ENCODE assay signal across 10 cellular contexts in genomic region chr9:77997611-77998349, GRCh38. TPM values are rescaled to one million over a fixed set of nuclear protein-coding genes. Genes with fewer than 3 reads are reported as not detected.
A peak's percentile ranks its signal among the peaks of the same experiment; 100 is the strongest.
DNase-seq lines count a peak whose midpoint lies in the region; ATAC-seq and TF ChIP-seq lines count a peak whose summit lies in the region.
"Had no signal": no experiment of that assay in that cellular context is flagged by ENCODE, and none has a peak within 500 bp of the region (broad histone marks: within the 10 kb centered on the region; RNA-seq: fewer than 3 reads in every experiment).

No MANE protein-coding gene starts in this region.

- H3K9me2 ChIP-seq in Karpas-422 (replicated peaks; ENCODE audit: insufficient read depth, low read length) = no peaks in the 10 kb centered on the region

- peaks cover 7% of the 10 kb centered on the region for H3K36me3 Mint-ChIP-seq in endothelial cell (ENCODE audit: low read depth, unreplicated experiment)
- no peaks in the 10 kb centered on the region for H3K36me3 Mint-ChIP-seq in naive B cell
- H3K36me3 Mint-ChIP-seq in activated naive CD4-positive, alpha-beta T cell treated with anti-CD3 and anti-CD28 coated beads for 36 hours (ENCODE audit: low read depth) = peaks cover 8% of the 10 kb centered on the region

- intact Hi-C loops in activated naive CD4-positive, alpha-beta T cell treated with anti-CD3 and anti-CD28 coated beads for 36 hours (cut with micrococcal nuclease) = no loop called here

- 0 out of 2 replicates have a peak overlapping the region, but pooled peaks have one; percentile 4 for H3K4me3 ChIP-seq in BLaER1
- peak overlapping the region; percentile 56 for H3K4me3 ChIP-seq in Karpas-422 (ENCODE audit: low read length)

- peaks cover 32% of the 10 kb centered on the region for H4K20me1 ChIP-seq in BLaER1
- no peaks in the 10 kb centered on the region; the same call in 1 of the 2 replicates for H4K20me1 ChIP-seq in Karpas-422 (ENCODE audit: insufficient read depth, low read depth, low read length)

- H3K27ac ChIP-seq in BLaER1 (no peak overlapping the region), Karpas-422 (ENCODE audit: low read length) (peak overlapping the region; percentile 55)

- H3K27me3 ChIP-seq in BLaER1 (no peaks in the 10 kb centered on the region), Karpas-422 (ENCODE audit: low read length) (no peaks in the 10 kb centered on the region)

- H3K9me3 Mint-ChIP-seq in endothelial cell (ENCODE audit: unreplicated experiment) (no peaks in the 10 kb centered on the region), naive B cell (no peaks in the 10 kb centered on the region)
- no peaks in the 10 kb centered on the region for H3K9me3 Mint-ChIP-seq in activated naive CD4-positive, alpha-beta T cell treated with anti-CD3 and anti-CD28 coated beads for 36 hours
- H3K9me3 Mint-ChIP-seq: CD4-positive, alpha-beta T cell had no signal

- TF ChIP-seq CTCF in endothelial cell (IDR thresholded peaks at IDR 0.05; ENCODE audit: unreplicated experiment) = no peak

- H3K27me3 Mint-ChIP-seq in endothelial cell (ENCODE audit: unreplicated experiment) = peaks cover 3% of the 10 kb centered on the region
- peaks cover 29 to 30% (median 30%) of the 10 kb centered on the region in 3 donors for H3K27me3 Mint-ChIP-seq in naive B cell
- no peaks in the 10 kb centered on the region for H3K27me3 Mint-ChIP-seq in activated naive CD4-positive, alpha-beta T cell treated with anti-CD3 and anti-CD28 coated beads for 36 hours (ENCODE audit: low read depth)
- H3K27me3 Mint-ChIP-seq: CD4-positive, alpha-beta T cell had no signal

- H3K27ac Mint-ChIP-seq in endothelial cell (ENCODE audit: unreplicated experiment) (no peak overlapping the region), naive B cell (peak overlapping the region in 1 of 6 donors; percentile 32)
- no peak overlapping the region for H3K27ac Mint-ChIP-seq in activated naive CD4-positive, alpha-beta T cell treated with anti-CD3 and anti-CD28 coated beads for 36 hours
- H3K27ac Mint-ChIP-seq: CD4-positive, alpha-beta T cell had no signal

- peaks cover 23% of the 10 kb centered on the region for H3K4me1 ChIP-seq in BLaER1
- peaks cover 65% of the 10 kb centered on the region for H3K4me1 ChIP-seq in Karpas-422 (ENCODE audit: low read length)

- H3K4me2 ChIP-seq in BLaER1 (peak overlapping the region; percentile 77), Karpas-422 (ENCODE audit: low read depth, low read length, poor library complexity, severe bottlenecking) (peak overlapping the region; percentile 78)

- H3K36me3 ChIP-seq in BLaER1 (no peaks in the 10 kb centered on the region), Karpas-422 (ENCODE audit: insufficient read depth, low read length) (no peaks in the 10 kb centered on the region)

- ATAC-seq in naive B cell (ENCODE audit: low read depth in 2 of 2) = peak; percentile 20 to 40

- no peak overlapping the region for H3K9ac ChIP-seq in BLaER1
- H3K9ac ChIP-seq in Karpas-422 (ENCODE audit: low read length) = peak overlapping the region; percentile 4

- 0 out of 2 replicates have a peak, but pooled peaks cover under 1% of the 10 kb centered on the region for H3K9me3 ChIP-seq in BLaER1
- no peaks in the 10 kb centered on the region for H3K9me3 ChIP-seq in Karpas-422 (ENCODE audit: low read length)

- H3K4me3 Mint-ChIP-seq in endothelial cell (ENCODE audit: unreplicated experiment) (peak overlapping the region; percentile 73), naive B cell (peak overlapping the region in 1 of 8 donors; percentile 58)
- H3K4me3 Mint-ChIP-seq in activated naive CD4-positive, alpha-beta T cell treated with anti-CD3 and anti-CD28 coated beads for 36 hours = no peak overlapping the region
- H3K4me3 Mint-ChIP-seq: CD4-positive, alpha-beta T cell had no signal

- CTCF ChIA-PET in activated naive CD4-positive, alpha-beta T cell treated with anti-CD3 and anti-CD28 coated beads for 36 hours (lab: Charles Lee) = interaction anchor here (1.5 kb wide), 1 partner anchor 20 kb away, joined by 4 read pairs; no protein-coding TSS in a partner anchor

- H2AFZ ChIP-seq in Karpas-422 (ENCODE audit: low read length) = no peak overlapping the region

- DNase-seq in Karpas-422 (peak; percentile 97), endothelial cell (ENCODE audit: low spot score) (no peak), naive B cell (no peak), mucosa of gallbladder (ENCODE audit: low spot score) (no peak), RPMI8226 (no peak)
- DNase-seq in activated naive CD4-positive, alpha-beta T cell treated with anti-CD3 and anti-CD28 coated beads for 36 hours = no peak
- DNase-seq in activated CD8-positive, alpha-beta memory T cell treated with anti-CD3 and anti-CD28 coated beads, Interleukin-2, amount 50 U/mL, for 48 hours = no peak
- DNase-seq: CD4-positive, alpha-beta T cell; stimulated activated CD8-positive, alpha-beta memory T cell treated with anti-CD3 and anti-CD28 coated beads, Interleukin-4, amount 100 ng/mL, for 48 hours had no signal

- H3K79me2 ChIP-seq in Karpas-422 (ENCODE audit: low read length) = no peaks in the 10 kb centered on the region

- H3K4me1 Mint-ChIP-seq in endothelial cell (ENCODE audit: unreplicated experiment) (peaks cover 23% of the 10 kb centered on the region), naive B cell (peaks cover 4 to 14% (median 6%) of the 10 kb centered on the region in 3 donors)
- H3K4me1 Mint-ChIP-seq in activated naive CD4-positive, alpha-beta T cell treated with anti-CD3 and anti-CD28 coated beads for 36 hours (ENCODE audit: low read depth) = peaks cover 44% of the 10 kb centered on the region

RNA-seq across cellular contexts. Expression of gene GNAQ, which starts 33.8 kb away (rescaled TPM):
- total RNA-seq in Karpas-422 (2014; rRNA removed; shearing (Covaris generic); ENCODE audit: low replicate concordance) = not detected in 2 replicates
- 94.6 TPM for total RNA-seq in endothelial cell (ENCODE audit: unreplicated experiment)
- under 1 TPM in 5 of 6 donors, not detected in 1; 0.04 to 0.44 (median 0.23) TPM for polyA plus RNA-seq in naive B cell (ENCODE audit: low read depth in 6 of 6)
- 10 to 100 TPM; 22.4 to 22.7 TPM for total RNA-seq in activated naive CD4-positive, alpha-beta T cell treated with anti-CD3 and anti-CD28 coated beads for 36 hours
- 83.6 TPM for total RNA-seq in mucosa of gallbladder

Comparison
In these comparisons a context has a peak if more than half of its experiments do, and no peak if none do; other contexts are left out.
1. RNA of gene GNAQ, which starts 33.8 kb away (total RNA-seq): 94.6 TPM in endothelial cell (single experiment), 83.6 TPM in mucosa of gallbladder (single experiment) and 22.4 to 22.7 TPM in activated naive CD4-positive, alpha-beta T cell treated with anti-CD3 and anti-CD28 coated beads for 36 hours; not detected in Karpas-422; every median in the first group is over 10 times any median in the second.